30 cellular contexts compared by ENCODE assay signal in genomic region chr9:36301227-36301626, GRCh38.
"Had no signal": no experiment of that assay in that cellular context is flagged by ENCODE, and none has a peak within 500 bp of the region (broad histone marks: within the 10 kb centered on the region; RNA-seq: fewer than 3 reads in every experiment).

No MANE protein-coding gene starts in this region.

- H3K4me1 ChIP-seq: parathyroid adenoma, psoas muscle, right lobe of liver, sigmoid colon, vagina had no signal

- H3K9ac ChIP-seq: neural progenitor cell, parathyroid adenoma had no signal

- H3K4me1 Mint-ChIP-seq: stimulated activated effector memory CD8-positive, alpha-beta T cell treated with anti-CD3 and anti-CD28 coated beads, Interleukin-12 subunit alpha, Interleukin-12 subunit beta, amount 100 ng/mL, for 72 hours; stimulated activated naive B cell treated with anti-CD40 and anti-IgM and Interleukin-4, amounts not matched to agents 10 μg/mL and 1 μg/mL and 100 μg/mL, for 72 hours had no signal

- H3K9me3 Mint-ChIP-seq: naive thymus-derived CD8-positive, alpha-beta T cell; natural killer cell treated with Interleukin-12 subunit alpha and Interleukin-12 subunit beta and Interleukin-15 and Interleukin-18, amount 100 ng/mL, for 72 hours; nephron progenitor cell; neural progenitor cell; stimulated activated effector memory CD8-positive, alpha-beta T cell treated with anti-CD3 and anti-CD28 coated beads, Interleukin-12 subunit alpha, Interleukin-12 subunit beta, amount 100 ng/mL, for 72 hours; stimulated activated naive B cell treated with anti-CD40 and anti-IgM and Interleukin-4, amounts not matched to agents 10 μg/mL and 1 μg/mL and 100 μg/mL, for 72 hours; stimulated activated naive CD8-positive, alpha-beta T cell treated with anti-CD3 and anti-CD28 coated beads, Interleukin-15, Interleukin-2, amounts not matched to agents 100 ng/mL and 50 ng/mL, for 24 hours had no signal

- H3K9me3 ChIP-seq: ovary, psoas muscle, right lobe of liver, sigmoid colon, stomach, thoracic aorta, thyroid gland, tibial nerve, upper lobe of left lung, vagina had no signal

- H3K27me3 ChIP-seq: neural progenitor cell, ovary, right lobe of liver, sigmoid colon, stomach, thyroid gland, tibial nerve, upper lobe of left lung, vagina had no signal

- DNase-seq: naive thymus-derived CD8-positive, alpha-beta T cell; nephron progenitor cell; occipital lobe; ovary; posterior cingulate gyrus; psoas muscle; right cardiac atrium; right lobe of liver; sigmoid colon; small intestine; stimulated activated CD4-positive, alpha-beta T cell treated with anti-CD3 and anti-CD28 coated beads, Interleukin-15, amount 100 ng/mL, for 24 hours; stimulated activated CD4-positive, alpha-beta T cell treated with anti-CD3 and anti-CD28 coated beads, Interleukin-2, amount 100 ng/mL, for 24 hours; stimulated activated CD4-positive, alpha-beta T cell treated with anti-CD3 and anti-CD28 coated beads, Interleukin-2, amount 100 ng/mL, for 48 hours; stimulated activated CD4-positive, alpha-beta T cell treated with anti-CD3 and anti-CD28 coated beads, Interleukin-4, amount 100 ng/mL, for 24 hours; stimulated activated naive B cell treated with anti-CD40 and anti-IgM and Interleukin-4, amounts not matched to agents 10 μg/mL and 1 μg/mL and 100 μg/mL, for 72 hours; stimulated activated naive CD4-positive, alpha-beta T cell treated with Interleukin-2 at 50 U/mL for 16 hours; stomach; thyroid gland; trophoblast cell; upper lobe of left lung had no signal

- H2AFZ ChIP-seq: neural progenitor cell, parathyroid adenoma had no signal

- ATAC-seq: naive thymus-derived CD8-positive, alpha-beta T cell; natural killer cell treated with Interleukin-12 subunit alpha and Interleukin-12 subunit beta and Interleukin-15 and Interleukin-18, amount 100 ng/mL, for 72 hours; psoas muscle; right cardiac atrium; right lobe of liver; stimulated activated effector memory CD8-positive, alpha-beta T cell treated with anti-CD3 and anti-CD28 coated beads, Interleukin-12 subunit alpha, Interleukin-12 subunit beta, amount 100 ng/mL, for 72 hours; stimulated activated naive B cell treated with anti-CD40 and anti-IgM and Interleukin-4, amounts not matched to agents 10 μg/mL and 1 μg/mL and 100 μg/mL, for 72 hours had no signal

- H3K4me3 Mint-ChIP-seq: naive thymus-derived CD8-positive, alpha-beta T cell; natural killer cell treated with Interleukin-12 subunit alpha and Interleukin-12 subunit beta and Interleukin-15 and Interleukin-18, amount 100 ng/mL, for 72 hours; nephron progenitor cell; neural progenitor cell; stimulated activated effector memory CD8-positive, alpha-beta T cell treated with anti-CD3 and anti-CD28 coated beads, Interleukin-12 subunit alpha, Interleukin-12 subunit beta, amount 100 ng/mL, for 72 hours; stimulated activated naive B cell treated with anti-CD40 and anti-IgM and Interleukin-4, amounts not matched to agents 10 μg/mL and 1 μg/mL and 100 μg/mL, for 72 hours; stimulated activated naive CD8-positive, alpha-beta T cell treated with anti-CD3 and anti-CD28 coated beads, Interleukin-15, Interleukin-2, amounts not matched to agents 100 ng/mL and 50 ng/mL, for 24 hours had no signal

- H3K4me3 ChIP-seq: neural progenitor cell, ovary, psoas muscle, right lobe of liver, sigmoid colon, stomach, thoracic aorta, thyroid gland, tibial nerve, upper lobe of left lung, vagina had no signal

- H3K27ac ChIP-seq: neural progenitor cell, ovary, parathyroid adenoma, psoas muscle, right lobe of liver, sigmoid colon, stomach, thoracic aorta, thyroid gland, tibial nerve, upper lobe of left lung, vagina had no signal

- H3K27me3 Mint-ChIP-seq: naive thymus-derived CD8-positive, alpha-beta T cell; natural killer cell treated with Interleukin-12 subunit alpha and Interleukin-12 subunit beta and Interleukin-15 and Interleukin-18, amount 100 ng/mL, for 72 hours; progenitor cell of endocrine pancreas; stimulated activated naive CD8-positive, alpha-beta T cell treated with anti-CD3 and anti-CD28 coated beads, Interleukin-15, Interleukin-2, amounts not matched to agents 100 ng/mL and 50 ng/mL, for 24 hours had no signal

- H3K4me2 ChIP-seq: neural progenitor cell had no signal

- FAIRE-seq: small intestine, urothelium cell line had no signal

- H3K79me2 ChIP-seq: parathyroid adenoma had no signal

- H3K27ac Mint-ChIP-seq: naive thymus-derived CD8-positive, alpha-beta T cell; natural killer cell treated with Interleukin-12 subunit alpha and Interleukin-12 subunit beta and Interleukin-15 and Interleukin-18, amount 100 ng/mL, for 72 hours; nephron progenitor cell; neural progenitor cell; progenitor cell of endocrine pancreas; stimulated activated effector memory CD8-positive, alpha-beta T cell treated with anti-CD3 and anti-CD28 coated beads, Interleukin-12 subunit alpha, Interleukin-12 subunit beta, amount 100 ng/mL, for 72 hours; stimulated activated naive B cell treated with anti-CD40 and anti-IgM and Interleukin-4, amounts not matched to agents 10 μg/mL and 1 μg/mL and 100 μg/mL, for 72 hours; stimulated activated naive CD8-positive, alpha-beta T cell treated with anti-CD3 and anti-CD28 coated beads, Interleukin-15, Interleukin-2, amounts not matched to agents 100 ng/mL and 50 ng/mL, for 24 hours had no signal

- H3K36me3 Mint-ChIP-seq: naive thymus-derived CD8-positive, alpha-beta T cell; natural killer cell treated with Interleukin-12 subunit alpha and Interleukin-12 subunit beta and Interleukin-15 and Interleukin-18, amount 100 ng/mL, for 72 hours; neural progenitor cell; stimulated activated effector memory CD8-positive, alpha-beta T cell treated with anti-CD3 and anti-CD28 coated beads, Interleukin-12 subunit alpha, Interleukin-12 subunit beta, amount 100 ng/mL, for 72 hours had no signal

- H3K36me3 ChIP-seq: neural progenitor cell, ovary, right lobe of liver, sigmoid colon, stomach, thoracic aorta, thyroid gland, tibial nerve, upper lobe of left lung, vagina had no signal
